Comparison of ENCODE assay signal across 9 cellular contexts in the genomic region with DNA sequence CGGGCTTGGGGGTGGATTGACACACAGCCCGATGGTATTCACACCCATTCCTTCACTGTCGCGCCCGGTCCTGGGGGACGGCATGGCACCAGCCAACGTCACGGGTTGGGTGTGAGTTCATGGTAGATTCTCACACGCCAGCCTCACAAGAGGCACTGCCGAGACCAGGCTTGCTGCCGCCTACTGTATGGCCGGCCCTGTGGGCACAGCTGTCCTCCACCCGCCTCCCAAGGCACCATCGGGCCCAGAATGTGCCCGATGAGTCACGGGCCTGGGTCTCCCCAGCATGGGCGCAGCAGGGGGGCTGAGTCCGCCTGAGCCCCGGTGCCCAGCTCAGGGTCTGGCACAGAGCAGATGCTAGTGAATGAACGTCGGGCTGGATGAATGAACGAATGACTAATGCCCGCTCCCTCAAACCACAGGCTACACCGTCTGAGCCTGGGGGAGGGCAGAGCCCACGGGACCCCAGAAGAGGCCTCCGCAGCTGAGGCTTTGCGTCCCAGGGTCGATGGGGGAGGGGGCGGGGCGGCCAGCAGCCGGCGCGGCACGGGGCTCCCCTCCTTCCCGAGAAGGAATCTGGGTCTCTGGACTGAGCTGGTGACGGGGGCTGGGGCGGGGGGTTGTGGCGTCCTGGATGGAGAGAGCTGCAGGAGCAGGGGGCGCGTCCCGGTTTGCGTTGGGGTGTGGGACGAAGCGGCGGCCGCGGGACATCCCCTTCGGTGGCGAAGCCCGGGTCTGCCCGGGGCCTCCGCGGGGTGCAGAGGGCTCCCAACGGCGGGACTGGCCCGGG. TPM values are rescaled to one million over a fixed set of nuclear protein-coding genes. Genes with fewer than 3 reads are reported as not detected.
DNase-seq lines count a peak whose midpoint lies in the region; ATAC-seq and TF ChIP-seq lines count a peak whose summit lies in the region.
"Had no signal": no experiment of that assay in that cellular context is flagged by ENCODE, and none has a peak within 500 bp of the region (broad histone marks: within the 10 kb centered on the region; RNA-seq: fewer than 3 reads in every experiment).

No MANE protein-coding gene starts in this region.

- peaks cover 12% of the 10 kb centered on the region for H3K4me1 Mint-ChIP-seq in CD4-positive, alpha-beta T cell (ENCODE audit: low read depth)
- H3K4me1 Mint-ChIP-seq in type B pancreatic cell (ENCODE audit: unreplicated experiment): peaks cover 28% of the 10 kb centered on the region

- peak; percentile 43 for ATAC-seq in CD4-positive, alpha-beta T cell (ENCODE audit: poor library complexity)
- ATAC-seq in GM21367 (IDR thresholded peaks at IDR 0.05; ENCODE audit: unreplicated experiment) (no peak), GM18520 (IDR thresholded peaks at IDR 0.05; ENCODE audit: unreplicated experiment) (no peak)

- H3K27me3 ChIP-seq in CD4-positive, alpha-beta T cell (ENCODE audit: control insufficient read depth, insufficient read depth, low read length): peaks cover 39% of the 10 kb centered on the region
- H3K27me3 ChIP-seq in dorsolateral prefrontal cortex: peaks cover 0 to 18% (median 0%) of the 10 kb centered on the region in 45 donors
- H3K27me3 ChIP-seq in mesendoderm (ENCODE audit: insufficient read depth, low read length, poor library complexity): peaks cover 13% of the 10 kb centered on the region

- no peaks in the 10 kb centered on the region for H3K79me1 ChIP-seq in mesendoderm (ENCODE audit: low read length)

- peak overlapping the region; percentile 73 for H3K4me2 ChIP-seq in mesendoderm (ENCODE audit: low read length)

- CTCF ChIA-PET in CD4-positive, alpha-beta T cell (lab: Charles Lee): no interaction called here

- H3K4me3 ChIP-seq in dorsolateral prefrontal cortex: peak overlapping the region; percentile 20 to 79 (median 64)
- peak overlapping the region; percentile 29 for H3K4me3 ChIP-seq in mesendoderm (ENCODE audit: low read length)

- H3K27ac ChIP-seq in CD4-positive, alpha-beta T cell (ENCODE audit: low read depth, low read length): no peak overlapping the region
- H3K27ac ChIP-seq in dorsolateral prefrontal cortex (peak overlapping the region in 52 of 59 donors; percentile 22 to 87 (median 74)), mesendoderm (ENCODE audit: low read depth, low read length) (no peak overlapping the region)
- H3K27ac ChIP-seq: HL-60 had no signal

- no peaks in the 10 kb centered on the region for H3K9me3 ChIP-seq in CD4-positive, alpha-beta T cell (ENCODE audit: control insufficient read depth, low read length)

- WGBS in mesendoderm (ENCODE audit: extremely low coverage, insufficient coverage, low lambda C conversion rate): no CpG with 5 or more reads among the region's 56 CpGs

- no peak for DNase-seq in CD4-positive, alpha-beta T cell
- DNase-seq in NCI-H226: peak; percentile 24
- DNase-seq in dorsolateral prefrontal cortex: peak in 6 of 10 donors; percentile 52 to 67 (median 64)
- DNase-seq in mesendoderm: peak; percentile 36
- DNase-seq in type B pancreatic cell (ENCODE audit: extremely low spot score, unreplicated experiment): no peak
- no peak for DNase-seq in inferior parietal cortex (ENCODE audit: extremely low spot score)

- no peak overlapping the region for H3K27ac Mint-ChIP-seq in CD4-positive, alpha-beta T cell
- H3K27ac Mint-ChIP-seq in type B pancreatic cell: peak overlapping the region; percentile 95

- peak overlapping the region; percentile 43 for H3K9ac ChIP-seq in mesendoderm (ENCODE audit: low read length)

- no peak overlapping the region for H4K8ac ChIP-seq in mesendoderm (ENCODE audit: low read depth, low read length)

- no peak overlapping the region for H3K4ac ChIP-seq in mesendoderm (ENCODE audit: low read depth, low read length)

- H3K36me3 Mint-ChIP-seq in CD4-positive, alpha-beta T cell (ENCODE audit: low read depth): no peaks in the 10 kb centered on the region
- no peaks in the 10 kb centered on the region for H3K36me3 Mint-ChIP-seq in type B pancreatic cell

- intact Hi-C loops in CD4-positive, alpha-beta T cell (cut with DNase I, micrococcal nuclease): no loop called here
- intact Hi-C loops in dorsolateral prefrontal cortex (cut with DNase I): loop anchor here in 1 of 2 donors (10.0 kb wide), 1 partner anchor 81 kb away; no protein-coding TSS in a partner anchor

- H3K9me3 Mint-ChIP-seq in CD4-positive, alpha-beta T cell: no peaks in the 10 kb centered on the region
- no peaks in the 10 kb centered on the region for H3K9me3 Mint-ChIP-seq in type B pancreatic cell

- H3K36me3 ChIP-seq in mesendoderm (ENCODE audit: control insufficient read depth, insufficient read depth, low read length): no peaks in the 10 kb centered on the region

- H3K18ac ChIP-seq in mesendoderm (ENCODE audit: low read length): peak overlapping the region; percentile 12

- peak overlapping the region; percentile 74 for H3K4me3 Mint-ChIP-seq in CD4-positive, alpha-beta T cell
- H3K4me3 Mint-ChIP-seq in type B pancreatic cell: peak overlapping the region; percentile 90

- no peak overlapping the region for H2BK15ac ChIP-seq in mesendoderm (replicated peaks; ENCODE audit: low read depth)

- POLR2A ChIA-PET in CD4-positive, alpha-beta T cell (lab: Charles Lee): no interaction called here

- H3K23ac ChIP-seq in mesendoderm (ENCODE audit: low read length): no peak overlapping the region

- H3K4me1 ChIP-seq in mesendoderm (ENCODE audit: control insufficient read depth, low read depth, low read length): no peaks in the 10 kb centered on the region

- no peak overlapping the region for H2BK5ac ChIP-seq in mesendoderm (ENCODE audit: low read length)

- no peak for TF ChIP-seq CTCF in CD4-positive, alpha-beta T cell (IDR thresholded peaks at IDR 0.05)
- no peak for TF ChIP-seq CTCF in dorsolateral prefrontal cortex (IDR thresholded peaks at IDR 0.05 in 54 of 56, conservative IDR thresholded peaks at IDR 0.05 in 2 of 56; ENCODE audit: low read depth in 1 of 56, partially characterized antibody in 56 of 56)
- no peak for TF ChIP-seq CTCF in type B pancreatic cell (conservative IDR thresholded peaks at IDR 0.05)

- H3K79me2 ChIP-seq in mesendoderm (ENCODE audit: control insufficient read depth, insufficient read depth, low read length): no peaks in the 10 kb centered on the region

- no peak overlapping the region for H2AK5ac ChIP-seq in mesendoderm (ENCODE audit: low read length)

- H3K27me3 Mint-ChIP-seq in CD4-positive, alpha-beta T cell: peaks cover 66% of the 10 kb centered on the region
- peaks cover 60% of the 10 kb centered on the region for H3K27me3 Mint-ChIP-seq in type B pancreatic cell

- H4K5ac ChIP-seq in mesendoderm (ENCODE audit: low read length): no peak overlapping the region

- no peak overlapping the region for H2BK120ac ChIP-seq in mesendoderm (ENCODE audit: low read depth, low read length)

- peak overlapping the region; percentile 44 for H3K56ac ChIP-seq in mesendoderm (ENCODE audit: low read length)

RNA-seq across cellular contexts. Expression of a gene that starts 0.8 kb away (rescaled TPM):
- under 1 TPM; 0.34 to 0.41 TPM for total RNA-seq in CD4-positive, alpha-beta T cell
- total RNA-seq in dorsolateral prefrontal cortex: 10 to 100 TPM; 17.0 to 92.1 (median 61.9) TPM
- polyA plus RNA-seq in mesendoderm (2013, experiment 1 of 2): 0.42 TPM
- polyA plus RNA-seq in mesendoderm (2013, experiment 2 of 2): 0.31 TPM
- 4.3 and 7.7 TPM in 2 replicates for total RNA-seq in type B pancreatic cell (ENCODE audit: low replicate concordance)

Comparison
In these comparisons a context has a peak if more than half of its experiments do, and no peak if none do; other contexts are left out.
1. DNase-seq: peak in NCI-H226 (single experiment), dorsolateral prefrontal cortex (6 of 10) and mesendoderm (single experiment); none in CD4-positive, alpha-beta T cell (0 of 10), type B pancreatic cell (single experiment) and inferior parietal cortex (single experiment).
2. H3K27ac ChIP-seq: peak in dorsolateral prefrontal cortex (52 of 59); none in CD4-positive, alpha-beta T cell (single experiment) and mesendoderm (single experiment).